ENCODE assay signal across 1 cellular context in the genomic region with DNA sequence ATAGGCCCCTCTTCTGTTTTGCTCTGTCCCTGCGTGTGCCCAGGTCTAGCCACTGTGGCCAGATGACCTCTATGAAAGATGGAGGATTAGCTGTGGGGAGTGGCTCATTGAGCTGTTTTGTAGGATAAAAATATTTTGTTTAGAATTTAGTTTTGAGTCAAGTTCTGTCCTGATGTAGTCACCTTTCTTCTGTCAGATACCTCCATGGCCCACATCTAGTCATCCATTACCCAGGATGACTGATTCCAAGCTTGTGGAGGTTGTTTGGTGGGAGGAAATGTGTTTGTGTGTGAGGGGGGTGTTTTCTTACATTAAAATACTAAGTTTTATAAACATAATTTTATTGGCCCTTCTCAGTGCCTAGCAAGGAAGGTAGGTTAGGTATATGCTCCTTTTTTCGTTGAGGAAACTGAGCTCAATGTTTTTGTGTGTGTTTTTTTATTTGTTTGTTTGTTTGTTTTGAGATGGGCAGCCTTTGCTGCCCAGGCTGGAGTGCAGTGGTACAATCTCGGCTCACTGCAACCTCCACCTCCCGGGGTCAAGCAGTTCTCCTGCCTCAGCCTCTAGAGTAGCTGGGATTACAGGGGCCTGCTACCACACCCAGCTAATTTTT.
A peak's percentile ranks its signal among the peaks of the same experiment; 100 is the strongest.
TF ChIP-seq lines count a peak whose summit lies in the region.

No MANE protein-coding gene starts in this region.

TF ChIP-seq in GM12878, 131 proteins besides CTCF, POLR2A, EP300 and RAD21:
- TF ChIP-seq FOXM1 (IDR thresholded peaks at IDR 0.05; ENCODE audit: low read depth, low read length) (0 out of 2 replicates have a peak, but pooled peaks have one; percentile 25), NFIC (IDR thresholded peaks at IDR 0.05; ENCODE audit: low read depth, low read length) (peak; percentile 47; the same call in 1 of the 2 replicates), POLR2AphosphoS5 (IDR thresholded peaks at IDR 0.05; ENCODE audit: low read length) (0 out of 2 replicates have a peak, but pooled peaks have one; percentile 20), TARDBP (IDR thresholded peaks at IDR 0.05; ENCODE audit: borderline replicate concordance) (no peak), JUNB (IDR thresholded peaks at IDR 0.05) (peak; percentile 66), STAT3 (IDR thresholded peaks at IDR 0.05; ENCODE audit: low read depth, low read length) (no peak), YBX1 (IDR thresholded peaks at IDR 0.05) (no peak), RUNX3 (IDR thresholded peaks at IDR 0.05; ENCODE audit: low read length) (peak; percentile 48), BCL3 (IDR thresholded peaks at IDR 0.05; ENCODE audit: borderline replicate concordance, insufficient read depth, low read depth, low read length, poor library complexity, severe bottlenecking) (peak; percentile 12), RCOR1 (conservative IDR thresholded peaks at IDR 0.05; ENCODE audit: low read depth, low read length) (no peak), BRCA1 (IDR thresholded peaks at IDR 0.05; ENCODE audit: low read depth, low read length) (no peak), BCL11A (IDR thresholded peaks at IDR 0.05; ENCODE audit: low read depth, low read length) (peak; percentile 33; the same call in 1 of the 2 replicates)
- TF ChIP-seq, protein P1, sequence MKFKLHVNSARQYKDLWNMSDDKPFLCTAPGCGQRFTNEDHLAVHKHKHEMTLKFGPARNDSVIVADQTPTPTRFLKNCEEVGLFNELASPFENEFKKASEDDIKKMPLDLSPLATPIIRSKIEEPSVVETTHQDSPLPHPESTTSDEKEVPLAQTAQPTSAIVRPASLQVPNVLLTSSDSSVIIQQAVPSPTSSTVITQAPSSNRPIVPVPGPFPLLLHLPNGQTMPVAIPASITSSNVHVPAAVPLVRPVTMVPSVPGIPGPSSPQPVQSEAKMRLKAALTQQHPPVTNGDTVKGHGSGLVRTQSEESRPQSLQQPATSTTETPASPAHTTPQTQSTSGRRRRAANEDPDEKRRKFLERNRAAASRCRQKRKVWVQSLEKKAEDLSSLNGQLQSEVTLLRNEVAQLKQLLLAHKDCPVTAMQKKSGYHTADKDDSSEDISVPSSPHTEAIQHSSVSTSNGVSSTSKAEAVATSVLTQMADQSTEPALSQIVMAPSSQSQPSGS (IDR thresholded peaks at IDR 0.05; ENCODE audit: low read length) = no peak
- TF ChIP-seq, protein P2, sequence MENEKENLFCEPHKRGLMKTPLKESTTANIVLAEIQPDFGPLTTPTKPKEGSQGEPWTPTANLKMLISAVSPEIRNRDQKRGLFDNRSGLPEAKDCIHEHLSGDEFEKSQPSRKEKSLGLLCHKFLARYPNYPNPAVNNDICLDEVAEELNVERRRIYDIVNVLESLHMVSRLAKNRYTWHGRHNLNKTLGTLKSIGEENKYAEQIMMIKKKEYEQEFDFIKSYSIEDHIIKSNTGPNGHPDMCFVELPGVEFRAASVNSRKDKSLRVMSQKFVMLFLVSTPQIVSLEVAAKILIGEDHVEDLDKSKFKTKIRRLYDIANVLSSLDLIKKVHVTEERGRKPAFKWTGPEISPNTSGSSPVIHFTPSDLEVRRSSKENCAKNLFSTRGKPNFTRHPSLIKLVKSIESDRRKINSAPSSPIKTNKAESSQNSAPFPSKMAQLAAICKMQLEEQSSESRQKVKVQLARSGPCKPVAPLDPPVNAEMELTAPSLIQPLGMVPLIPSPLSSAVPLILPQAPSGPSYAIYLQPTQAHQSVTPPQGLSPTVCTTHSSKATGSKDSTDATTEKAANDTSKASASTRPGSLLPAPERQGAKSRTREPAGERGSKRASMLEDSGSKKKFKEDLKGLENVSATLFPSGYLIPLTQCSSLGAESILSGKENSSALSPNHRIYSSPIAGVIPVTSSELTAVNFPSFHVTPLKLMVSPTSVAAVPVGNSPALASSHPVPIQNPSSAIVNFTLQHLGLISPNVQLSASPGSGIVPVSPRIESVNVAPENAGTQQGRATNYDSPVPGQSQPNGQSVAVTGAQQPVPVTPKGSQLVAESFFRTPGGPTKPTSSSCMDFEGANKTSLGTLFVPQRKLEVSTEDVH (IDR thresholded peaks at IDR 0.05; ENCODE audit: low read depth, partially characterized antibody) = no peak
- TF ChIP-seq, protein P3, sequence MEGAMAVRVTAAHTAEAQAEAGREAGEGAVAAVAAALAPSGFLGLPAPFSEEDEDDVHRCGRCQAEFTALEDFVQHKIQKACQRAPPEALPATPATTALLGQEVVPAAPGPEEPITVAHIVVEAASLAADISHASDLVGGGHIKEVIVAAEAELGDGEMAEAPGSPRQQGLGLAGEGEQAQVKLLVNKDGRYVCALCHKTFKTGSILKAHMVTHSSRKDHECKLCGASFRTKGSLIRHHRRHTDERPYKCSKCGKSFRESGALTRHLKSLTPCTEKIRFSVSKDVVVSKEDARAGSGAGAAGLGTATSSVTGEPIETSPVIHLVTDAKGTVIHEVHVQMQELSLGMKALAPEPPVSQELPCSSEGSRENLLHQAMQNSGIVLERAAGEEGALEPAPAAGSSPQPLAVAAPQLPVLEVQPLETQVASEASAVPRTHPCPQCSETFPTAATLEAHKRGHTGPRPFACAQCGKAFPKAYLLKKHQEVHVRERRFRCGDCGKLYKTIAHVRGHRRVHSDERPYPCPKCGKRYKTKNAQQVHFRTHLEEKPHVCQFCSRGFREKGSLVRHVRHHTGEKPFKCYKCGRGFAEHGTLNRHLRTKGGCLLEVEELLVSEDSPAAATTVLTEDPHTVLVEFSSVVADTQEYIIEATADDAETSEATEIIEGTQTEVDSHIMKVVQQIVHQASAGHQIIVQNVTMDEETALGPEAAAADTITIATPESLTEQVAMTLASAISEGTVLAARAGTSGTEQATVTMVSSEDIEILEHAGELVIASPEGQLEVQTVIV (IDR thresholded peaks at IDR 0.05; ENCODE audit: borderline replicate concordance, partially characterized antibody) = no peak
